ENCODE assay signal across 16 cellular contexts in genomic region chr13:111902726-111903125, GRCh38.
"Had no signal": no experiment of that assay in that cellular context is flagged by ENCODE, and none has a peak within 500 bp of the region (broad histone marks: within the 10 kb centered on the region; RNA-seq: fewer than 3 reads in every experiment).

No MANE protein-coding gene starts in this region.

- H3K4me1 ChIP-seq: spleen had no signal

- H3K9me3 ChIP-seq: spleen had no signal

- H3K27ac ChIP-seq: neural progenitor cell, spleen had no signal

- H3K4me2 ChIP-seq: neural progenitor cell had no signal

- DNase-seq: activated CD4-positive, alpha-beta memory T cell treated with anti-CD3 and anti-CD28 coated beads, Interleukin-2, amount 10 ng/mL, durations not matched to agents 7 days and 5 days; activated CD4-positive, alpha-beta T cell treated with anti-CD3 and anti-CD28 coated beads, Interleukin-2, amount 10 ng/mL, durations not matched to agents 24 days and 14 days; activated naive CD4-positive, alpha-beta T cell treated with anti-CD3 and anti-CD28 coated beads for 36 hours; activated T-cell treated with anti-CD3 and anti-CD28 coated beads, Interleukin-2, amount 50 U/mL, for 24 hours; cerebellar nuclear complex; cortex of kidney; foreskin fibroblast; kidney; spleen; stimulated activated CD4-positive, alpha-beta T cell treated with anti-CD3 and anti-CD28 coated beads, Interleukin-4, amount 100 ng/mL, for 1 hour; stimulated activated naive CD8-positive, alpha-beta T cell treated with anti-CD3 and anti-CD28 coated beads, Interleukin-15, Interleukin-2, amounts not matched to agents 100 U/mL and 50 U/mL, for 24 hours; T1000 had no signal

- H3K36me3 Mint-ChIP-seq: naive thymus-derived CD8-positive, alpha-beta T cell; neural progenitor cell had no signal

- H3K27me3 ChIP-seq: neural progenitor cell had no signal

- H3K4me3 ChIP-seq: lung, neural progenitor cell, spleen had no signal

- H3K4me1 Mint-ChIP-seq: activated CD4-positive, alpha-beta memory T cell treated with anti-CD3 and anti-CD28 coated beads, Interleukin-2, amount 10 ng/mL, durations not matched to agents 7 days and 5 days; activated CD4-positive, alpha-beta T cell treated with anti-CD3 and anti-CD28 coated beads, Interleukin-2, amount 10 ng/mL, durations not matched to agents 24 days and 14 days; activated T-helper 17 cell treated with anti-CD3 and anti-CD28 coated beads, Interleukin-2, amount 50 U/mL, for 72 hours; naive thymus-derived CD8-positive, alpha-beta T cell had no signal

- H3K27me3 Mint-ChIP-seq: activated CD4-positive, alpha-beta memory T cell treated with anti-CD3 and anti-CD28 coated beads, Interleukin-2, amount 10 ng/mL, durations not matched to agents 7 days and 5 days; activated CD4-positive, alpha-beta T cell treated with anti-CD3 and anti-CD28 coated beads, Interleukin-2, amount 10 ng/mL, durations not matched to agents 24 days and 14 days; activated T-helper 17 cell treated with anti-CD3 and anti-CD28 coated beads, Interleukin-2, amount 50 U/mL, for 72 hours had no signal

- H3K36me3 ChIP-seq: neural progenitor cell, spleen had no signal

- H3K4me3 Mint-ChIP-seq: activated CD4-positive, alpha-beta memory T cell treated with anti-CD3 and anti-CD28 coated beads, Interleukin-2, amount 10 ng/mL, durations not matched to agents 7 days and 5 days; activated CD4-positive, alpha-beta T cell treated with anti-CD3 and anti-CD28 coated beads, Interleukin-2, amount 10 ng/mL, durations not matched to agents 24 days and 14 days; activated naive CD4-positive, alpha-beta T cell treated with anti-CD3 and anti-CD28 coated beads for 36 hours; activated T-cell treated with anti-CD3 and anti-CD28 coated beads, Interleukin-2, amount 50 U/mL, for 24 hours; activated T-helper 17 cell treated with anti-CD3 and anti-CD28 coated beads, Interleukin-2, amount 50 U/mL, for 72 hours; naive thymus-derived CD8-positive, alpha-beta T cell; neural progenitor cell had no signal

- H3K27ac Mint-ChIP-seq: activated CD4-positive, alpha-beta memory T cell treated with anti-CD3 and anti-CD28 coated beads, Interleukin-2, amount 10 ng/mL, durations not matched to agents 7 days and 5 days; activated CD4-positive, alpha-beta T cell treated with anti-CD3 and anti-CD28 coated beads, Interleukin-2, amount 10 ng/mL, durations not matched to agents 24 days and 14 days; activated naive CD4-positive, alpha-beta T cell treated with anti-CD3 and anti-CD28 coated beads for 36 hours; activated T-cell treated with anti-CD3 and anti-CD28 coated beads, Interleukin-2, amount 50 U/mL, for 24 hours; activated T-helper 17 cell treated with anti-CD3 and anti-CD28 coated beads, Interleukin-2, amount 50 U/mL, for 72 hours; naive thymus-derived CD8-positive, alpha-beta T cell had no signal

- H3K9ac ChIP-seq: neural progenitor cell had no signal

- H3K9me3 Mint-ChIP-seq: activated CD4-positive, alpha-beta T cell treated with anti-CD3 and anti-CD28 coated beads, Interleukin-2, amount 10 ng/mL, durations not matched to agents 24 days and 14 days; activated naive CD4-positive, alpha-beta T cell treated with anti-CD3 and anti-CD28 coated beads for 36 hours; activated T-helper 17 cell treated with anti-CD3 and anti-CD28 coated beads, Interleukin-2, amount 50 U/mL, for 72 hours had no signal

- H2AFZ ChIP-seq: neural progenitor cell had no signal

- ATAC-seq: activated T-helper 17 cell treated with anti-CD3 and anti-CD28 coated beads, Interleukin-2, amount 50 U/mL, for 72 hours; naive thymus-derived CD8-positive, alpha-beta T cell; stimulated activated naive CD8-positive, alpha-beta T cell treated with anti-CD3 and anti-CD28 coated beads, Interleukin-15, Interleukin-2, amounts not matched to agents 100 U/mL and 50 U/mL, for 24 hours had no signal
